In genomic region chr7:4633012-4633411, GRCh38 we compare ENCODE assay signal across 13 cellular contexts. TPM values are rescaled to one million over a fixed set of nuclear protein-coding genes. Genes with fewer than 3 reads are reported as not detected.
DNase-seq lines count a peak whose midpoint lies in the region; ATAC-seq and TF ChIP-seq lines count a peak whose summit lies in the region.
"Had no signal": no experiment of that assay in that cellular context is flagged by ENCODE, and none has a peak within 500 bp of the region (broad histone marks: within the 10 kb centered on the region; RNA-seq: fewer than 3 reads in every experiment).

No MANE protein-coding gene starts in this region.

- no peak overlapping the region for H3K27ac Mint-ChIP-seq in MCF 10A (ENCODE audit: low read depth, unreplicated experiment)
- H3K27ac Mint-ChIP-seq in nephron progenitor cell, result no peak overlapping the region
- H3K27ac Mint-ChIP-seq: activated T-helper 1 cell treated with anti-CD3 and anti-CD28 coated beads, Interleukin-12 subunit alpha, Interleukin-12 subunit beta, Interleukin-2, Interleukin-4 antibody, amounts not matched to agents 30 ng/mL and 10 ng/mL and 1 ng/mL, durations not matched to agents 14 hours and 24 hours and 36 hours had no signal

- H3K4me3 ChIP-seq in breast epithelium (no peak overlapping the region), cardiac fibroblast (replicated peaks in 1 of 2; ENCODE audit: low read depth in 2 of 2, low read length in 2 of 2) (no peak overlapping the region)
- H3K4me3 ChIP-seq: upper lobe of left lung had no signal

- H3K27me3 Mint-ChIP-seq in MCF 10A (ENCODE audit: insufficient read depth, unreplicated experiment) (no peaks in the 10 kb centered on the region), nephron progenitor cell (ENCODE audit: low read depth, poor library complexity) (peaks cover 7% of the 10 kb centered on the region)

- CTCF ChIA-PET in MCF 10A (lab: Yijun Ruan, JAX), result interaction anchor here (0.6 to 3.5 kb wide), 11 partner anchors 8 to 1768 kb away, joined by 3 to 57 read pairs (median 4); partner anchors contain the start of gene FOXK1

- H3K27me3 ChIP-seq in breast epithelium, result no peaks in the 10 kb centered on the region
- H3K27me3 ChIP-seq: upper lobe of left lung had no signal

- no peak for TF ChIP-seq CTCF in MCF 10A (IDR thresholded peaks at IDR 0.05; ENCODE audit: unreplicated experiment)
- TF ChIP-seq CTCF in breast epithelium (IDR thresholded peaks at IDR 0.05), result no peak
- TF ChIP-seq CTCF in cardiac fibroblast (IDR thresholded peaks at IDR 0.05; ENCODE audit: low read depth, low read length), result no peak
- TF ChIP-seq CTCF in nephron progenitor cell (IDR thresholded peaks at IDR 0.05), result no peak

- H3K4me1 Mint-ChIP-seq in MCF 10A (ENCODE audit: insufficient read depth, unreplicated experiment) (peaks cover 12% of the 10 kb centered on the region), nephron progenitor cell (peaks cover 16% of the 10 kb centered on the region)

- no TSS peak for BruUV-seq in MCF 10A (replicated peaks; lab: Mats Ljungman, UMichigan)

- no peaks in the 10 kb centered on the region for H3K36me3 Mint-ChIP-seq in MCF 10A (ENCODE audit: insufficient read depth, unreplicated experiment)
- no peaks in the 10 kb centered on the region for H3K36me3 Mint-ChIP-seq in nephron progenitor cell (ENCODE audit: low read depth)

- peaks cover 0 to 11% of the 10 kb centered on the region in 2 donors for H3K4me1 ChIP-seq in breast epithelium

- no peaks in the 10 kb centered on the region for H3K9me3 ChIP-seq in breast epithelium
- H3K9me3 ChIP-seq: Caco-2, upper lobe of left lung had no signal

- TF ChIP-seq POLR2A in breast epithelium (IDR thresholded peaks at IDR 0.05), result no peak

- intact Hi-C loops in MCF 10A (cut with micrococcal nuclease), result loop anchor here (2.0 kb wide), 2 partner anchors 112 to 152 kb away; no protein-coding TSS in a partner anchor
- intact Hi-C loops in breast epithelium (cut with DNase I; ENCODE audit: low total_unique reads), result no loop called here

- H3K9me3 Mint-ChIP-seq in MCF 10A (ENCODE audit: unreplicated experiment) (no peaks in the 10 kb centered on the region), nephron progenitor cell (no peaks in the 10 kb centered on the region)
- H3K9me3 Mint-ChIP-seq: activated T-helper 1 cell treated with anti-CD3 and anti-CD28 coated beads, Interleukin-12 subunit alpha, Interleukin-12 subunit beta, Interleukin-2, Interleukin-4 antibody, amounts not matched to agents 30 ng/mL and 10 ng/mL and 1 ng/mL, durations not matched to agents 14 hours and 24 hours and 36 hours had no signal

- no peak overlapping the region for H3K27ac ChIP-seq in breast epithelium
- H3K27ac ChIP-seq: HL-60, upper lobe of left lung had no signal

- no peak overlapping the region for H3K4me3 Mint-ChIP-seq in MCF 10A (ENCODE audit: unreplicated experiment)
- H3K4me3 Mint-ChIP-seq in nephron progenitor cell, result no peak overlapping the region
- H3K4me3 Mint-ChIP-seq: activated T-helper 1 cell treated with anti-CD3 and anti-CD28 coated beads, Interleukin-12 subunit alpha, Interleukin-12 subunit beta, Interleukin-2, Interleukin-4 antibody, amounts not matched to agents 30 ng/mL and 10 ng/mL and 1 ng/mL, durations not matched to agents 14 hours and 24 hours and 36 hours had no signal

- DNase-seq in MCF 10A (ENCODE audit: unreplicated experiment) (peak; percentile 80), breast epithelium (ENCODE audit: low spot score in 2 of 2) (no peak), MV-4-11 (lab: John Stamatoyannopoulos, UW) (peak; percentile 45), cardiac fibroblast (ENCODE audit: low read depth in 2 of 2) (peak; percentile 50 to 81), nephron progenitor cell (no peak), NCI-H1092 treated with DMSO at 0.1 percent for 48 hours (lab: John Stamatoyannopoulos, UW) (no peak)
- DNase-seq in stimulated activated CD8-positive, alpha-beta memory T cell treated with anti-CD3 and anti-CD28 coated beads, Interleukin-4, amount 100 ng/mL, for 48 hours, result peak; percentile 40
- DNase-seq: effector CD4-positive, alpha-beta T cell; upper lobe of left lung had no signal

- no peaks in the 10 kb centered on the region for H3K36me3 ChIP-seq in breast epithelium
- H3K36me3 ChIP-seq: upper lobe of left lung had no signal

- POLR2A ChIA-PET in MCF 10A (lab: Yijun Ruan, JAX), result interaction anchor here (0.6 to 3.0 kb wide), 5 partner anchors 9 to 142 kb away, joined by 3 to 19 read pairs (median 3); partner anchors contain the start of genes AP5Z1 and FOXK1

- ATAC-seq in GM19035 (IDR thresholded peaks at IDR 0.05; ENCODE audit: unreplicated experiment), result no peak

RNA-seq across cellular contexts. Expression of gene FOXK1, which starts 49.1 kb away (rescaled TPM):
- total RNA-seq in MCF 10A (2022) (37.7 and 43.8 TPM in 2 replicates), breast epithelium (10 to 100 TPM; 11.7 to 16.5 (median 15.7) TPM)

Comparison
In these comparisons a context has a peak if more than half of its experiments do, and no peak if none do; other contexts are left out.
1. DNase-seq: peak in MCF 10A (single experiment), MV-4-11 (single experiment), cardiac fibroblast (2 of 2) and stimulated activated CD8-positive, alpha-beta memory T cell treated with anti-CD3 and anti-CD28 coated beads, Interleukin-4, amount 100 ng/mL, for 48 hours (single experiment); none in breast epithelium (0 of 2), nephron progenitor cell (single experiment) and NCI-H1092 treated with DMSO at 0.1 percent for 48 hours (single experiment).